ENCODE assay signal across 28 cellular contexts in genomic region chr17:59479141-59479540, GRCh38.
"Had no signal": no experiment of that assay in that cellular context is flagged by ENCODE, and none has a peak within 500 bp of the region (broad histone marks: within the 10 kb centered on the region; RNA-seq: fewer than 3 reads in every experiment).

No MANE protein-coding gene starts in this region.

- ATAC-seq: activated naive CD4-positive, alpha-beta T cell treated with anti-CD3 and anti-CD28 coated beads, Interleukin-2, amount 50 U/mL, for 72 hours; activated T-cell treated with anti-CD3 and anti-CD28 coated beads, Interleukin-2, amount 50 U/mL, for 4 hours; Panc1; Right ventricle myocardium inferior had no signal

- H3K9me3 ChIP-seq: SK-N-SH had no signal

- H3K27me3 ChIP-seq: brain microvascular endothelial cell, cardiac muscle cell had no signal

- DNase-seq: activated CD4-positive, alpha-beta memory T cell treated with anti-CD3 and anti-CD28 coated beads for 36 hours; activated CD4-positive, alpha-beta T cell treated with anti-CD3 and anti-CD28 coated beads, Interleukin-2, amount 10 ng/mL, durations not matched to agents 7 days and 5 days; activated CD4-positive, CD25-positive, alpha-beta regulatory T cell; activated effector memory CD4-positive, alpha-beta T cell treated with anti-CD3 and anti-CD28 coated beads, Interleukin-2, amount 50 U/mL, for 16 hours; activated naive CD4-positive, alpha-beta T cell treated with Interleukin-2 at 50 U/mL for 16 hours; activated T-cell treated with anti-CD3 and anti-CD28 coated beads, Interleukin-2, amount 50 U/mL, for 4 hours; amygdala; brain microvascular endothelial cell; Kasumi-1; KBM-7; NCI-H1048; NCI-H146; NCI-H187 treated with DMSO at 0.1 percent for 48 hours; NCI-H2081 treated with DMSO at 0.1 percent for 48 hours; NCI-H2171 treated with DMSO at 0.1 percent for 48 hours; NCI-H345; NCI-H510A; NCI-H526 treated with DMSO at 0.1 percent for 48 hours; NK-92 treated with Interleukin-12 subunit alpha and Interleukin-12 subunit beta, amount 100 ng/mL, for 24 hours; OCI-M1; RPMI8226; SK-N-SH; T-helper 1 cell had no signal

- H3K27ac ChIP-seq: brain microvascular endothelial cell, cardiac muscle cell, VCaP had no signal

- H3K36me3 ChIP-seq: brain microvascular endothelial cell, cardiac muscle cell had no signal

- H3K4me3 ChIP-seq: cardiac muscle cell had no signal
